Comparison of ENCODE assay signal across 1 cellular context in the genomic region with DNA sequence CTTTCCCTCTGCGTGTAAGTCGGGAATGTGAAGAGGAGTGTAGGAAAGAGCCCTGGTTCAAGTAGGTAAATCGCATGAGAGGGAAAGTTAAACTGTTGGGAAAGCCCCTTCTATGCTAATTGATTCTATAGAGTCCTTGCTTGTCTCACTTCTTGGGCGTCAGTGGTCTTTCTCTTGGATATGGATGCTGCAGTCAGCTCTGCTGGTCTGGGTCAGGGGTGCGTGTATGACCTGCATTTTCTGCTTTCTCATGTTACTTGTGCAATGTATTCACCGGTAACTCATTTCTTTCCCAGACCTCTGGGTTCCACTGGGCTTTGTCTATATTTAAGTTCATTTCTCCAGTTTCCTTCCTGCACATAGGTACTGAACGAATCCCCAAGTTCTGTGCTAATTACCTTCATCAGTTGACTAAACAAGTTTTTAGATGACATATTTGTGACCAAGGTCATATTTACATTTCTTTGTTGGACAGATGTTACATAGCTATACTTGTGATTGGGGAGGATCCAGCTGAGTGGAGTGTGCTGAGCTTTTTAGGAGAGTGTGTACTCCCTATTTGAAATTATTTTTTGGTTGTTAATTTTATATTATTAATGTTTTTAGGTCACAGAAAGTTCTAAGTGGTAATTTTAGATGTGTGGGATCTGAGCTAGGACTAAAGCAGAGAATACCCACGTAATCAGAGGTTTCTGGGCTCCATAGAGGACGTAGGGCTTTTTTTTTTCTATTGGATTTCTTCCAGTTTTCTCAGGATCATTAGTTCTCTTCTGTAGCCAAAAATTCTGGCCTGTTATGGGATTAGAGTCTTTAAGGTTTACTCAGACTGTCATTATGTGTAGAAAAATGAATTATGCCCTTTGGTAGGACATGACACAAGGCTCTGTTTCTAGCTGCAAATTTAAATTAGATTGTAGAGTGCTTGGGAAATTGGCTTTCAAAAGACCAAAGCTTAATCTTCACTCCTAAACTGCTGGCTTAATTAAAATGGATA.
TF ChIP-seq lines count a peak whose summit lies in the region.

No MANE protein-coding gene starts in this region.

TF ChIP-seq in HepG2, 621 proteins besides CTCF, POLR2A, EP300 and RAD21 (continued from another document):
- TF ChIP-seq MXD1 (CRISPR knock-in tag; IDR thresholded peaks at IDR 0.05), result no peak
- no peak for TF ChIP-seq RCOR2 (CRISPR knock-in tag; IDR thresholded peaks at IDR 0.05)
- TF ChIP-seq SPEN (CRISPR knock-in tag; IDR thresholded peaks at IDR 0.05; ENCODE audit: low read depth), result no peak
- no peak for TF ChIP-seq ZNF441 (CRISPR knock-in tag; IDR thresholded peaks at IDR 0.05; ENCODE audit: borderline replicate concordance)
- TF ChIP-seq ZSCAN20 (CRISPR knock-in tag; IDR thresholded peaks at IDR 0.05; ENCODE audit: borderline replicate concordance), result no peak; the same call in 1 of the 2 replicates
- no peak for TF ChIP-seq DZIP1 (CRISPR knock-in tag; IDR thresholded peaks at IDR 0.05)
- no peak for TF ChIP-seq IRX3 (CRISPR knock-in tag; IDR thresholded peaks at IDR 0.05; ENCODE audit: borderline replicate concordance, low read depth)
- no peak for TF ChIP-seq ZNF577 (CRISPR knock-in tag; IDR thresholded peaks at IDR 0.05; ENCODE audit: borderline replicate concordance, low read depth)
- TF ChIP-seq DNMT1 (CRISPR knock-in tag; IDR thresholded peaks at IDR 0.05), result no peak
- no peak for TF ChIP-seq GATAD1 (CRISPR knock-in tag; IDR thresholded peaks at IDR 0.05)
- TF ChIP-seq NCOA5 (CRISPR knock-in tag; IDR thresholded peaks at IDR 0.05), result no peak
- TF ChIP-seq SP4 (CRISPR knock-in tag; IDR thresholded peaks at IDR 0.05), result no peak
- TF ChIP-seq, protein P1, sequence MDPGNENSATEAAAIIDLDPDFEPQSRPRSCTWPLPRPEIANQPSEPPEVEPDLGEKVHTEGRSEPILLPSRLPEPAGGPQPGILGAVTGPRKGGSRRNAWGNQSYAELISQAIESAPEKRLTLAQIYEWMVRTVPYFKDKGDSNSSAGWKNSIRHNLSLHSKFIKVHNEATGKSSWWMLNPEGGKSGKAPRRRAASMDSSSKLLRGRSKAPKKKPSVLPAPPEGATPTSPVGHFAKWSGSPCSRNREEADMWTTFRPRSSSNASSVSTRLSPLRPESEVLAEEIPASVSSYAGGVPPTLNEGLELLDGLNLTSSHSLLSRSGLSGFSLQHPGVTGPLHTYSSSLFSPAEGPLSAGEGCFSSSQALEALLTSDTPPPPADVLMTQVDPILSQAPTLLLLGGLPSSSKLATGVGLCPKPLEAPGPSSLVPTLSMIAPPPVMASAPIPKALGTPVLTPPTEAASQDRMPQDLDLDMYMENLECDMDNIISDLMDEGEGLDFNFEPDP (CRISPR knock-in tag; conservative IDR thresholded peaks at IDR 0.05), result no peak
- TF ChIP-seq PHF8 (CRISPR knock-in tag; IDR thresholded peaks at IDR 0.05), result no peak
- 0 out of 2 replicates have a peak, but pooled peaks have one; percentile 23 for TF ChIP-seq CREM (IDR thresholded peaks at IDR 0.05)
- TF ChIP-seq CREM (CRISPR knock-in tag; IDR thresholded peaks at IDR 0.05), result no peak
- no peak for TF ChIP-seq SIX1 (CRISPR knock-in tag; IDR thresholded peaks at IDR 0.05; ENCODE audit: borderline replicate concordance)
- no peak for TF ChIP-seq ZSCAN9 (CRISPR knock-in tag; IDR thresholded peaks at IDR 0.05; ENCODE audit: borderline replicate concordance)
- TF ChIP-seq FOXA3 (CRISPR knock-in tag; IDR thresholded peaks at IDR 0.05), result peak; percentile 65; the same call in 1 of the 2 replicates
- TF ChIP-seq CEBPG (CRISPR knock-in tag; IDR thresholded peaks at IDR 0.05), result peak; percentile 41; the same call in 1 of the 2 replicates
- peak; percentile 55; the same call in 1 of the 2 replicates for TF ChIP-seq NFE2L2 (IDR thresholded peaks at IDR 0.05; ENCODE audit: low read length)
- peak; percentile 62; the same call in 1 of the 2 replicates for TF ChIP-seq ZSCAN29 (CRISPR knock-in tag; conservative IDR thresholded peaks at IDR 0.05)
- TF ChIP-seq KAT2B (IDR thresholded peaks at IDR 0.05; ENCODE audit: borderline replicate concordance, low read depth, low read length), result no peak
- TF ChIP-seq, protein P2, sequence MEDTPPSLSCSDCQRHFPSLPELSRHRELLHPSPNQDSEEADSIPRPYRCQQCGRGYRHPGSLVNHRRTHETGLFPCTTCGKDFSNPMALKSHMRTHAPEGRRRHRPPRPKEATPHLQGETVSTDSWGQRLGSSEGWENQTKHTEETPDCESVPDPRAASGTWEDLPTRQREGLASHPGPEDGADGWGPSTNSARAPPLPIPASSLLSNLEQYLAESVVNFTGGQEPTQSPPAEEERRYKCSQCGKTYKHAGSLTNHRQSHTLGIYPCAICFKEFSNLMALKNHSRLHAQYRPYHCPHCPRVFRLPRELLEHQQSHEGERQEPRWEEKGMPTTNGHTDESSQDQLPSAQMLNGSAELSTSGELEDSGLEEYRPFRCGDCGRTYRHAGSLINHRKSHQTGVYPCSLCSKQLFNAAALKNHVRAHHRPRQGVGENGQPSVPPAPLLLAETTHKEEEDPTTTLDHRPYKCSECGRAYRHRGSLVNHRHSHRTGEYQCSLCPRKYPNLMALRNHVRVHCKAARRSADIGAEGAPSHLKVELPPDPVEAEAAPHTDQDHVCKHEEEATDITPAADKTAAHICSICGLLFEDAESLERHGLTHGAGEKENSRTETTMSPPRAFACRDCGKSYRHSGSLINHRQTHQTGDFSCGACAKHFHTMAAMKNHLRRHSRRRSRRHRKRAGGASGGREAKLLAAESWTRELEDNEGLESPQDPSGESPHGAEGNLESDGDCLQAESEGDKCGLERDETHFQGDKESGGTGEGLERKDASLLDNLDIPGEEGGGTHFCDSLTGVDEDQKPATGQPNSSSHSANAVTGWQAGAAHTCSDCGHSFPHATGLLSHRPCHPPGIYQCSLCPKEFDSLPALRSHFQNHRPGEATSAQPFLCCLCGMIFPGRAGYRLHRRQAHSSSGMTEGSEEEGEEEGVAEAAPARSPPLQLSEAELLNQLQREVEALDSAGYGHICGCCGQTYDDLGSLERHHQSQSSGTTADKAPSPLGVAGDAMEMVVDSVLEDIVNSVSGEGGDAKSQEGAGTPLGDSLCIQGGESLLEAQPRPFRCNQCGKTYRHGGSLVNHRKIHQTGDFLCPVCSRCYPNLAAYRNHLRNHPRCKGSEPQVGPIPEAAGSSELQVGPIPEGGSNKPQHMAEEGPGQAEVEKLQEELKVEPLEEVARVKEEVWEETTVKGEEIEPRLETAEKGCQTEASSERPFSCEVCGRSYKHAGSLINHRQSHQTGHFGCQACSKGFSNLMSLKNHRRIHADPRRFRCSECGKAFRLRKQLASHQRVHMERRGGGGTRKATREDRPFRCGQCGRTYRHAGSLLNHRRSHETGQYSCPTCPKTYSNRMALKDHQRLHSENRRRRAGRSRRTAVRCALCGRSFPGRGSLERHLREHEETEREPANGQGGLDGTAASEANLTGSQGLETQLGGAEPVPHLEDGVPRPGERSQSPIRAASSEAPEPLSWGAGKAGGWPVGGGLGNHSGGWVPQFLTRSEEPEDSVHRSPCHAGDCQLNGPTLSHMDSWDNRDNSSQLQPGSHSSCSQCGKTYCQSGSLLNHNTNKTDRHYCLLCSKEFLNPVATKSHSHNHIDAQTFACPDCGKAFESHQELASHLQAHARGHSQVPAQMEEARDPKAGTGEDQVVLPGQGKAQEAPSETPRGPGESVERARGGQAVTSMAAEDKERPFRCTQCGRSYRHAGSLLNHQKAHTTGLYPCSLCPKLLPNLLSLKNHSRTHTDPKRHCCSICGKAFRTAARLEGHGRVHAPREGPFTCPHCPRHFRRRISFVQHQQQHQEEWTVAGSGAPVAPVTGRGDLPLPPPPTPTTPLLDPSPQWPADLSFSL (CRISPR knock-in tag; IDR thresholded peaks at IDR 0.05), result no peak
- no peak for TF ChIP-seq EHMT2 (IDR thresholded peaks at IDR 0.05; ENCODE audit: borderline replicate concordance, low read depth, low read length)
- TF ChIP-seq ZBTB44 (CRISPR knock-in tag; IDR thresholded peaks at IDR 0.05), result no peak
- no peak for TF ChIP-seq ZNF337 (CRISPR knock-in tag; IDR thresholded peaks at IDR 0.05; ENCODE audit: borderline replicate concordance, low read depth)
- no peak for TF ChIP-seq MAFK (conservative IDR thresholded peaks at IDR 0.05 in 1 of 2, IDR thresholded peaks at IDR 0.05 in 1 of 2; ENCODE audit: low read length in 2 of 2)
- TF ChIP-seq ARID2 (CRISPR knock-in tag; IDR thresholded peaks at IDR 0.05; ENCODE audit: borderline replicate concordance), result 0 out of 2 replicates have a peak, but pooled peaks have one; percentile 18
- no peak for TF ChIP-seq HNRNPUL1 (IDR thresholded peaks at IDR 0.05; ENCODE audit: low read depth, low read length)
- 0 out of 4 replicates have a peak, but pooled peaks of 1 of the 2 experiments have one; percentile 31 for TF ChIP-seq NR2F1 (CRISPR knock-in tag; IDR thresholded peaks at IDR 0.05)
- no peak for TF ChIP-seq CREB1 (IDR thresholded peaks at IDR 0.05)
- no peak for TF ChIP-seq CREB1 (CRISPR knock-in tag; IDR thresholded peaks at IDR 0.05)
- TF ChIP-seq RFXAP (CRISPR knock-in tag; IDR thresholded peaks at IDR 0.05; ENCODE audit: borderline replicate concordance), result no peak
- TF ChIP-seq AFF4 (CRISPR knock-in tag; IDR thresholded peaks at IDR 0.05), result no peak
- no peak for TF ChIP-seq FOXA1 (IDR thresholded peaks at IDR 0.05)
- TF ChIP-seq FOXA1 (CRISPR knock-in tag; IDR thresholded peaks at IDR 0.05), result 0 out of 2 replicates have a peak, but pooled peaks have one; percentile 47
